1 cellular context compared by ENCODE assay signal in genomic region chr16:88888057-88888777, GRCh38.
TF ChIP-seq lines count a peak whose summit lies in the region.

No MANE protein-coding gene starts in this region.

TF ChIP-seq in GM12878, 131 proteins besides CTCF, POLR2A, EP300 and RAD21:
- TF ChIP-seq SUZ12 (IDR thresholded peaks at IDR 0.05; ENCODE audit: unreplicated experiment) (no peak), YBX1 (IDR thresholded peaks at IDR 0.05) (no peak), JUND (IDR thresholded peaks at IDR 0.05; ENCODE audit: low read depth, low read length) (no peak), EZH2 (IDR thresholded peaks at IDR 0.05; ENCODE audit: borderline replicate concordance, control insufficient read depth, low read depth, low read length) (no peak), SMAD1 (IDR thresholded peaks at IDR 0.05; ENCODE audit: low read depth, partially characterized antibody) (no peak), ASH2L (IDR thresholded peaks at IDR 0.05; ENCODE audit: borderline replicate concordance, low read depth) (no peak), STAT1 (conservative IDR thresholded peaks at IDR 0.05) (no peak), RUNX3 (IDR thresholded peaks at IDR 0.05; ENCODE audit: low read length) (no peak), NRF1 (conservative IDR thresholded peaks at IDR 0.05; ENCODE audit: low read depth, low read length) (no peak), LARP7 (IDR thresholded peaks at IDR 0.05) (no peak), ZSCAN29 (IDR thresholded peaks at IDR 0.05) (no peak), HDGF (IDR thresholded peaks at IDR 0.05) (no peak), MTA2 (IDR thresholded peaks at IDR 0.05; ENCODE audit: low read depth) (no peak), SIX5 (IDR thresholded peaks at IDR 0.05; ENCODE audit: low read depth, low read length, severe bottlenecking) (no peak), PAX5 (IDR thresholded peaks at IDR 0.05; ENCODE audit: borderline replicate concordance, low read depth, low read length) (no peak), NKRF (conservative IDR thresholded peaks at IDR 0.05) (no peak), MLLT1 (IDR thresholded peaks at IDR 0.05) (no peak), CHD4 (IDR thresholded peaks at IDR 0.05) (no peak), CBX5 (IDR thresholded peaks at IDR 0.05; ENCODE audit: low read depth) (no peak), CHD2 (IDR thresholded peaks at IDR 0.05; ENCODE audit: borderline replicate concordance, low read depth, low read length) (no peak)
TF ChIP-seq in GM12878: peak in this region for 0.
